Comparison of ENCODE assay signal across 8 cellular contexts in genomic region chr12:66234037-66234693, GRCh38. TPM values are rescaled to one million over a fixed set of nuclear protein-coding genes. Genes with fewer than 3 reads are reported as not detected.
DNase-seq lines count a peak whose midpoint lies in the region; ATAC-seq and TF ChIP-seq lines count a peak whose summit lies in the region.
"Not testable (repeated sequence)": the region's sequence is repeated elsewhere in the genome, so short reads cannot be mapped to it uniquely, and the experiment has no call there.

No MANE protein-coding gene starts in this region.

- peak overlapping the region; percentile 88 for H2AFZ ChIP-seq in neuronal stem cell (ENCODE audit: low read length)

- not testable (repeated sequence) for H3K27me3 ChIP-seq in esophagus squamous epithelium
- H3K27me3 ChIP-seq in neuronal stem cell (ENCODE audit: control insufficient read depth in 3 of 3, insufficient read depth in 3 of 3, low read depth in 1 of 3, low read length in 3 of 3): peaks cover 0 to 47% (median 0%) of the 10 kb centered on the region in 3 experiments

- H2BK12ac ChIP-seq in neuronal stem cell (ENCODE audit: low read length): not testable (repeated sequence)

- not testable (repeated sequence) for H4K91ac ChIP-seq in neuronal stem cell (ENCODE audit: low read depth, low read length, poor library complexity)

- H2AK5ac ChIP-seq in neuronal stem cell (ENCODE audit: low read depth, low read length): not testable (repeated sequence)

- not testable (repeated sequence) for TF ChIP-seq CTCF in esophagus squamous epithelium (IDR thresholded peaks at IDR 0.05)

- intact Hi-C loops in esophagus squamous epithelium (cut with DNase I): not testable (repeated sequence)

- H3K18ac ChIP-seq in neuronal stem cell (ENCODE audit: low read length): not testable (repeated sequence)

- peaks cover 0 to 17% (median 3%) of the 10 kb centered on the region in 3 donors for H3K4me1 ChIP-seq in esophagus squamous epithelium
- not testable (repeated sequence) for H3K4me1 ChIP-seq in neuronal stem cell (ENCODE audit: control insufficient read depth in 2 of 2, insufficient read depth in 1 of 2, low read depth in 1 of 2, low read length in 2 of 2)

- H3K27ac ChIP-seq in esophagus squamous epithelium: peak overlapping the region in 2 of 4 donors; percentile 45 to 71
- H3K27ac ChIP-seq in neuronal stem cell (replicated peaks; ENCODE audit: low read length): not testable (repeated sequence)

- H4K8ac ChIP-seq in neuronal stem cell (ENCODE audit: low read depth, low read length): not testable (repeated sequence)

- not testable (repeated sequence) for H3K14ac ChIP-seq in neuronal stem cell (ENCODE audit: low read length)

- TF ChIP-seq POLR2A in esophagus squamous epithelium (IDR thresholded peaks at IDR 0.05): peak in 1 of 4 donors; percentile 38

- H2BK5ac ChIP-seq in neuronal stem cell (ENCODE audit: low read length): not testable (repeated sequence)

- DNase-seq in Ammon's horn (ENCODE audit: low spot score): peak; percentile 56
- peak; percentile 16 for DNase-seq in Jurkat, Clone E6-1 (ENCODE audit: low read depth, low spot score)
- peak; percentile 95 for DNase-seq in OCI-M1 (lab: John Stamatoyannopoulos, UW)
- DNase-seq in activated T-cell treated with anti-CD3 and anti-CD28 coated beads, Interleukin-2, amount 50 U/mL, for 1 hour: peak; percentile 36
- peak; percentile 17 for DNase-seq in esophagus squamous epithelium (lab: John Stamatoyannopoulos, UW)
- not testable (repeated sequence) for DNase-seq in neuronal stem cell (ENCODE audit: low spot score)

- not testable (repeated sequence) for H2BK120ac ChIP-seq in neuronal stem cell (ENCODE audit: low read depth, low read length)

- not testable (repeated sequence) for H3K23ac ChIP-seq in neuronal stem cell (ENCODE audit: low read depth, low read length, poor library complexity)

- H3K9ac ChIP-seq in neuronal stem cell (ENCODE audit: low read depth, low read length, poor library complexity): not testable (repeated sequence)

- not testable (repeated sequence) for H3K9me3 ChIP-seq in esophagus squamous epithelium; neuronal stem cell (replicated peaks in 1 of 2; ENCODE audit: control insufficient read depth in 2 of 2, insufficient read depth in 1 of 2, low read depth in 1 of 2, low read length in 2 of 2)

- not testable (repeated sequence) for H3K79me1 ChIP-seq in neuronal stem cell (ENCODE audit: low read depth, low read length)

- not testable (repeated sequence) for H3K4me3 ChIP-seq in Jurkat, Clone E6-1 (ENCODE audit: low read length); esophagus squamous epithelium; neuronal stem cell (ENCODE audit: low read length in 2 of 2)

- 47 to 55% methylated on average over 9 to 13 of the region's 13 CpGs for WGBS in esophagus squamous epithelium, 2 donors
- no CpG with 5 or more reads among the region's 13 CpGs for WGBS in neuronal stem cell (ENCODE audit: extremely low coverage in 2 of 2, insufficient read length in 2 of 2, insufficient replicate concordance in 1 of 2), 2 donors

- H2BK15ac ChIP-seq in neuronal stem cell (ENCODE audit: low read length): not testable (repeated sequence)

- H3K4me2 ChIP-seq in neuronal stem cell (ENCODE audit: insufficient read depth, low read length, poor library complexity, severe bottlenecking): not testable (repeated sequence)

- H3K36me3 ChIP-seq in esophagus squamous epithelium: peaks cover 0 to 23% (median 0%) of the 10 kb centered on the region in 3 donors
- H3K36me3 ChIP-seq in neuronal stem cell (replicated peaks in 1 of 2; ENCODE audit: control insufficient read depth in 2 of 2, insufficient read depth in 2 of 2, low read length in 2 of 2): not testable (repeated sequence)

- not testable (repeated sequence) for H3K4ac ChIP-seq in neuronal stem cell (ENCODE audit: low read length)

- ATAC-seq in GM18861 (IDR thresholded peaks at IDR 0.05; ENCODE audit: unreplicated experiment) (peak; percentile 97), HG02623 (IDR thresholded peaks at IDR 0.05; ENCODE audit: unreplicated experiment) (peak; percentile 80)

RNA-seq across cellular contexts. Expression of gene IRAK3, which starts 45.2 kb away (rescaled TPM):
- not detected for polyA plus RNA-seq in Jurkat, Clone E6-1 (2012; ENCODE audit: insufficient read depth, insufficient read length)
- 10 to 100 TPM in 1 of 4 donors, 1 to 10 TPM in 3; 1.5 to 14.1 (median 7.7) TPM for total RNA-seq in esophagus squamous epithelium
- polyA plus RNA-seq in neuronal stem cell (2013, experiment 1 of 2): 0.50 TPM
- 0.39 TPM for polyA plus RNA-seq in neuronal stem cell (2013, experiment 2 of 2)
